ENCODE assay signal across 24 cellular contexts in the genomic region with DNA sequence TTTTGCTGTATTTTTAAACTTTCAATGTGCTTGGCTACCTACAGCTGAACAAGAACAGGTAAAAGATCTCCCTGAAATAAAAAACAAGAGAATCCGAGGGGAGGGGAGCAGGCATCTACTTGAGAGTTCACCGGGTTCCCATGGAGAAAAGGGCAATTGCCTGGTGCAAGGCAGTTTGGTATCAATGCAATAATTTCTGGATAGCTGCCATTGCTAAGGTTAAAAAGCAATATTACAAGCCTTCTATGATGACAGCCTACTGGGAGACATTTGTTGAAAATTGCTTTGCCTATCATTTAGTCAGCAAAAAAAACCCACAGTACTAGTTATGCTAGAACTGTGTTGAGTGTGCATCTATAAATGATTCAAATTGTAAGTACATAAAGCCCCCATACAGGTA.
"Had no signal": no experiment of that assay in that cellular context is flagged by ENCODE, and none has a peak within 500 bp of the region (broad histone marks: within the 10 kb centered on the region; RNA-seq: fewer than 3 reads in every experiment).

No MANE protein-coding gene starts in this region.

- H3K9ac ChIP-seq: neural progenitor cell, parathyroid adenoma had no signal

- H3K4me3 ChIP-seq: dorsolateral prefrontal cortex, mucosa of descending colon, neural progenitor cell, prostate gland, right atrium auricular region, sigmoid colon, stomach, thyroid gland, vagina had no signal

- H3K36me3 Mint-ChIP-seq: immature natural killer cell; naive B cell; natural killer cell treated with Interleukin-12 subunit alpha and Interleukin-12 subunit beta and Interleukin-15 and Interleukin-18, amount 100 ng/mL, for 72 hours; stimulated activated effector memory CD8-positive, alpha-beta T cell treated with anti-CD3 and anti-CD28 coated beads, Interleukin-12 subunit alpha, Interleukin-12 subunit beta, amount 100 ng/mL, for 72 hours had no signal

- DNase-seq: dorsolateral prefrontal cortex; effector CD4-positive, alpha-beta T cell; hypothalamus; immature natural killer cell; mesenchymal stem cell; mucosa of descending colon; naive B cell; sigmoid colon; stimulated activated CD4-positive, alpha-beta T cell treated with anti-CD3 and anti-CD28 coated beads, Interleukin-2, amount 100 ng/mL, for 24 hours; stimulated activated CD4-positive, alpha-beta T cell treated with anti-CD3 and anti-CD28 coated beads, Interleukin-4, amount 100 ng/mL, for 24 hours; stimulated activated naive CD4-positive, alpha-beta T cell treated with Interleukin-2 at 50 U/mL for 16 hours; stomach; thyroid gland; trophoblast cell had no signal

- FAIRE-seq: frontal cortex, keratinocyte had no signal

- H3K4me2 ChIP-seq: neural progenitor cell had no signal

- H3K27ac Mint-ChIP-seq: immature natural killer cell; mesothelial cell of epicardium; naive B cell; natural killer cell treated with Interleukin-12 subunit alpha and Interleukin-12 subunit beta and Interleukin-15 and Interleukin-18, amount 100 ng/mL, for 72 hours; neural progenitor cell; stimulated activated effector memory CD8-positive, alpha-beta T cell treated with anti-CD3 and anti-CD28 coated beads, Interleukin-12 subunit alpha, Interleukin-12 subunit beta, amount 100 ng/mL, for 72 hours had no signal

- ATAC-seq: mucosa of descending colon; natural killer cell treated with Interleukin-12 subunit alpha and Interleukin-12 subunit beta and Interleukin-15 and Interleukin-18, amount 100 ng/mL, for 72 hours; stimulated activated effector memory CD8-positive, alpha-beta T cell treated with anti-CD3 and anti-CD28 coated beads, Interleukin-12 subunit alpha, Interleukin-12 subunit beta, amount 100 ng/mL, for 72 hours had no signal

- H3K4me3 Mint-ChIP-seq: immature natural killer cell; mesothelial cell of epicardium; naive B cell; natural killer cell treated with Interleukin-12 subunit alpha and Interleukin-12 subunit beta and Interleukin-15 and Interleukin-18, amount 100 ng/mL, for 72 hours; neural progenitor cell; stimulated activated effector memory CD8-positive, alpha-beta T cell treated with anti-CD3 and anti-CD28 coated beads, Interleukin-12 subunit alpha, Interleukin-12 subunit beta, amount 100 ng/mL, for 72 hours had no signal

- H3K4me1 Mint-ChIP-seq: immature natural killer cell; naive B cell; stimulated activated effector memory CD8-positive, alpha-beta T cell treated with anti-CD3 and anti-CD28 coated beads, Interleukin-12 subunit alpha, Interleukin-12 subunit beta, amount 100 ng/mL, for 72 hours had no signal

- H3K79me2 ChIP-seq: parathyroid adenoma had no signal

- H3K27ac ChIP-seq: dorsolateral prefrontal cortex, neural progenitor cell, parathyroid adenoma, prostate gland, right atrium auricular region, sigmoid colon, stomach, thyroid gland, vagina had no signal

- H3K27me3 ChIP-seq: neural progenitor cell, right atrium auricular region, sigmoid colon, stomach, thyroid gland, vagina had no signal

- H2AFZ ChIP-seq: neural progenitor cell, parathyroid adenoma had no signal

- H3K4me1 ChIP-seq: neural progenitor cell, parathyroid adenoma, prostate gland, right atrium auricular region, sigmoid colon, stomach, thyroid gland, vagina had no signal

- H3K9me3 ChIP-seq: mucosa of descending colon, prostate gland, thyroid gland, vagina had no signal

- H3K27me3 Mint-ChIP-seq: natural killer cell treated with Interleukin-12 subunit alpha and Interleukin-12 subunit beta and Interleukin-15 and Interleukin-18, amount 100 ng/mL, for 72 hours had no signal

- H3K36me3 ChIP-seq: neural progenitor cell, prostate gland, right atrium auricular region, sigmoid colon, stomach, thyroid gland, vagina had no signal
